In genomic region chr4:9932771-9933170, GRCh38 we compare ENCODE assay signal across 8 cellular contexts.
"Had no signal": no experiment of that assay in that cellular context is flagged by ENCODE, and none has a peak within 500 bp of the region (broad histone marks: within the 10 kb centered on the region; RNA-seq: fewer than 3 reads in every experiment).

No MANE protein-coding gene starts in this region.

- DNase-seq: H9, HCEC 1CT, IMR-90 had no signal

- H3K9me3 Mint-ChIP-seq: GM23338, H9 had no signal

- H3K27ac Mint-ChIP-seq: GM23338, H9 had no signal

- ATAC-seq: GM23338, K562 had no signal

- H3K4me3 Mint-ChIP-seq: GM23338, H9 had no signal

- FAIRE-seq: H1, H54, HTR-8/SVneo, K562 had no signal

- H3K4me3 ChIP-seq: GM23338, K562 had no signal
